Comparison of ENCODE assay signal across 1 cellular context in the genomic region with DNA sequence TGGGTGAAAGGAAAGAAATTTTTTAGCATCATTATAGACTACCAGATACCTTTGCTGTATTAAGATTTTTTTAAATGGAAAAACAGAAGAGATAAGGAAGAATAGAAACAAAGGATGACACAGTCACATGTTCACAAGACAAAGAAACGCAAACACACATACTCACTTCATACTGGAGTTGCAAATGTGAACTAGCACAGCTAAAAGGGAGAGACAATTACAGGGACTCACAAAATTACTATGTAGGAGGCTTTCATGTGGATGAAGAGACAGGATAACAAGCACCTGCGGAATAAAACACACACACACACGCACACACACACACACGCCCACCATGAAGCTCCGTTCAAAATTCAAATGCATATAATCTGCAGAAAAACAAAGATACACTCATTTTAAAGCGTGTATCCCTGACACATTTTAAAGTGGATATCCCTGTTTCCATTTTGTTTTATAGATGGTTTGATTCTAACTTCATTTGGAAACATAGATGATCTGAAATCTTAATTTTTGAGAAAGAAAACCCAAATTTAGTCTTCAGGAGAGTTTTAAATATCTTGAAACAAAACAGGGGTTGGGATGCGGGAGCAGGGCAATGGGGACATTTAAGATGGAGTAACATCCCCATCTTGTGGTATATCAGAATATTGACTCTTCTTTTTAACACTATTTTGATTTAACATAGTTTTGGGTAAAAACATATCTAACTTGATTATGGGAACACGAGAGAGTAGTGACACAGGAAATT.
TF ChIP-seq lines count a peak whose summit lies in the region.

No MANE protein-coding gene starts in this region.

TF ChIP-seq in GM23338, 12 proteins besides CTCF, POLR2A, EP300 and RAD21 (continued from another document):
- TF ChIP-seq ZNF462 (CRISPR knock-in tag; IDR thresholded peaks at IDR 0.05) (no peak), POLR2AphosphoS5 (IDR thresholded peaks at IDR 0.05; ENCODE audit: low read depth) (no peak), ZNF331 (CRISPR knock-in tag; IDR thresholded peaks at IDR 0.05; ENCODE audit: low read depth) (no peak), NANOG (IDR thresholded peaks at IDR 0.05; ENCODE audit: borderline replicate concordance) (no peak), EZH2 (IDR thresholded peaks at IDR 0.05; ENCODE audit: low read depth, unreplicated experiment) (no peak)
- TF ChIP-seq, protein P1, sequence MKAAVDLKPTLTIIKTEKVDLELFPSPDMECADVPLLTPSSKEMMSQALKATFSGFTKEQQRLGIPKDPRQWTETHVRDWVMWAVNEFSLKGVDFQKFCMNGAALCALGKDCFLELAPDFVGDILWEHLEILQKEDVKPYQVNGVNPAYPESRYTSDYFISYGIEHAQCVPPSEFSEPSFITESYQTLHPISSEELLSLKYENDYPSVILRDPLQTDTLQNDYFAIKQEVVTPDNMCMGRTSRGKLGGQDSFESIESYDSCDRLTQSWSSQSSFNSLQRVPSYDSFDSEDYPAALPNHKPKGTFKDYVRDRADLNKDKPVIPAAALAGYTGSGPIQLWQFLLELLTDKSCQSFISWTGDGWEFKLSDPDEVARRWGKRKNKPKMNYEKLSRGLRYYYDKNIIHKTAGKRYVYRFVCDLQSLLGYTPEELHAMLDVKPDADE (IDR thresholded peaks at IDR 0.05): no peak
